ENCODE assay signal across 1 cellular context in the genomic region with DNA sequence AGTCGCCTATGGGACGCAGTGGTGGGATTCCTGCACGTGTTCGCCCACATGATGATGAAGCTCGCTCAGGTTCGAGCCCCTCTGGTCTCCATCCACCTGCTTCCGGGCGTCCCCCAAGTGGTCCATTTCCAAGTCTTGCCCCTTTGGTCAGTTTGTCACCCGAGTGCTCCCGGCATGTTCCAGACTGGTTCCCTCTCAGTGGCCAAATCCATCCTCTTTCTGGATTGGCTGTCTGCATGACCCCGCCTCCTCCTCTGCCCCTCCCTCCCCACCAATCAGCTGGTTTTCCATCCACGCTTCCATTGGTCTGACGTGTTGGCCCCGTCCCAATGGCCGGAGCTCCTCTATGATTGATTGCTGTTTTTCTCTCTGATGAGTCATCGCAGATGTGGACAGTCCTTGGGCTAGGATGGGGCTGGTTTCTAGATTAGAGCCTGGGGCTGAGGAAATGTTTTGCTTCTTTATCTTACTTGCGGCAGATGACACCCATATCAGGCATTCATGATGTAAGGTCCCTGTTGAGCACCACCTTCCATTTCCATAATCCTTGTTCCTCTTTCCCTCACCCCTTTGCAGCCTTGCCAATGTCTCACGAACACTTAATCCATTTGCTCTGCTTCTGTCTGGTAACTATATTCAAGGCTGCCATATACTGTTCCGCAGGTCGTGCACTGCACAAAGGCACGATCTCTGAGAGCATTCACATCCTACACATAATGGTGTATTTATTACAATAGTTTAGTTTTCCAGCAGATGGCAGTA.
TF ChIP-seq lines count a peak whose summit lies in the region.

No MANE protein-coding gene starts in this region.

TF ChIP-seq in K562, 482 proteins besides CTCF, POLR2A, EP300 and RAD21 (continued from another document and continues in another):
- TF ChIP-seq MGA (IDR thresholded peaks at IDR 0.05) (peak; percentile 93), THRAP3 (IDR thresholded peaks at IDR 0.05; ENCODE audit: borderline replicate concordance) (no peak), ELF1 (tag; IDR thresholded peaks at IDR 0.05) (no peak; the same call in 1 of the 2 replicates), GATA2 (CRISPR knock-in tag; IDR thresholded peaks at IDR 0.05) (peak; percentile 92), GABPB2 (CRISPR knock-in tag; conservative IDR thresholded peaks at IDR 0.05) (no peak), ZBTB40 (IDR thresholded peaks at IDR 0.05) (no peak; the same call in 1 of the 2 replicates), ZBTB40 (CRISPR knock-in tag; IDR thresholded peaks at IDR 0.05) (no peak), NEUROD1 (IDR thresholded peaks at IDR 0.05; ENCODE audit: borderline replicate concordance, low read depth, low read length, partially characterized antibody) (peak; percentile 91), POLR3G (IDR thresholded peaks at IDR 0.05; ENCODE audit: extremely low read depth, insufficient read length, insufficient replicate concordance) (no peak), TCFL5 (CRISPR knock-in tag; conservative IDR thresholded peaks at IDR 0.05) (no peak), ZNF785 (CRISPR knock-in tag; IDR thresholded peaks at IDR 0.05) (no peak)
- TF ChIP-seq, protein P1, sequence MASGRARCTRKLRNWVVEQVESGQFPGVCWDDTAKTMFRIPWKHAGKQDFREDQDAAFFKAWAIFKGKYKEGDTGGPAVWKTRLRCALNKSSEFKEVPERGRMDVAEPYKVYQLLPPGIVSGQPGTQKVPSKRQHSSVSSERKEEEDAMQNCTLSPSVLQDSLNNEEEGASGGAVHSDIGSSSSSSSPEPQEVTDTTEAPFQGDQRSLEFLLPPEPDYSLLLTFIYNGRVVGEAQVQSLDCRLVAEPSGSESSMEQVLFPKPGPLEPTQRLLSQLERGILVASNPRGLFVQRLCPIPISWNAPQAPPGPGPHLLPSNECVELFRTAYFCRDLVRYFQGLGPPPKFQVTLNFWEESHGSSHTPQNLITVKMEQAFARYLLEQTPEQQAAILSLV (tag; IDR thresholded peaks at IDR 0.05) = no peak
